Comparison of ENCODE assay signal across 14 cellular contexts in genomic region chr21:45282283-45283018, GRCh38.
"Had no signal": no experiment of that assay in that cellular context is flagged by ENCODE, and none has a peak within 500 bp of the region (broad histone marks: within the 10 kb centered on the region; RNA-seq: fewer than 3 reads in every experiment).

No MANE protein-coding gene starts in this region.

- H3K27ac ChIP-seq: pancreas had no signal

- H3K9me3 Mint-ChIP-seq: activated naive CD4-positive, alpha-beta T cell treated with anti-CD3 and anti-CD28 coated beads, Interleukin-2, amount 50 U/mL, for 72 hours; activated T-helper 2 cell treated with anti-CD3 and anti-CD28 coated beads, Interferon-gamma antibody, Interleukin-2, Interleukin-4, amounts not matched to agents 10 μg/mL and 5 μg/mL and 100 μg/mL, durations not matched to agents 14 hours and 24 hours and 36 hours; endodermal cell; immature natural killer cell; memory B cell; nephron progenitor cell had no signal

- H3K27me3 Mint-ChIP-seq: memory B cell, T-helper 17 cell had no signal

- H3K27ac Mint-ChIP-seq: activated naive CD4-positive, alpha-beta T cell treated with anti-CD3 and anti-CD28 coated beads, Interleukin-2, amount 50 U/mL, for 72 hours; activated T-helper 2 cell treated with anti-CD3 and anti-CD28 coated beads, Interferon-gamma antibody, Interleukin-2, Interleukin-4, amounts not matched to agents 10 μg/mL and 5 μg/mL and 100 μg/mL, durations not matched to agents 14 hours and 24 hours and 36 hours; endodermal cell; immature natural killer cell; memory B cell; nephron progenitor cell; T-helper 17 cell had no signal

- H3K27me3 ChIP-seq: pancreas had no signal

- H3K9me3 ChIP-seq: pancreas had no signal

- ATAC-seq: activated naive CD4-positive, alpha-beta T cell treated with anti-CD3 and anti-CD28 coated beads, Interleukin-2, amount 50 U/mL, for 72 hours; left colon; pancreas; SK-N-SH treated with all-trans-retinoic acid at 6 μM for 48 hours; T-helper 17 cell had no signal

- DNase-seq: activated CD4-positive, CD25-positive, alpha-beta regulatory T cell; dermis blood vessel endothelial cell; erythroblast; immature natural killer cell; nephron progenitor cell; Right ventricle myocardium superior; T-helper 17 cell had no signal

- H3K4me3 ChIP-seq: pancreas had no signal

- H3K4me3 Mint-ChIP-seq: endodermal cell, immature natural killer cell, memory B cell, nephron progenitor cell, T-helper 17 cell had no signal
